Comparison of ENCODE assay signal across 1 cellular context in the genomic region with DNA sequence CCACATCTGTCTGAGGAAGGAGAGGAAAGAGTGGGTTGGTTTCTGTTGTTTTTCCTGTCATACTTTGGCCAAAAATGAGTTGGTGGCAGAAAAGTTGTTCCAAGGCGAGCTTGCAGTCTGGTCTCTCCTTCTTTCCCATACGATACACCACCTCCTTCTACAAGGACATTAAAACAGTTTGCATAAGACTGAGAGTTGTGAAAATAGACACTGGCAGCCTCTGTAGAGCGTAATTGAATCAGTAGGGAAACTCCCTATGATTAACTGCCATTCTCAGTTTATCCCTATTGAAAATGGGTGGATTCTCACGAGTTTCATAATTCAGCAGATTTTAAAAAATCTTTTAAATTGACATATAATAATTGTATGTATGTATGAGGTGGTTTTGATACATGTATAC.
TF ChIP-seq lines count a peak whose summit lies in the region.

No MANE protein-coding gene starts in this region.

TF ChIP-seq in GM23338, 12 proteins besides CTCF, POLR2A, EP300 and RAD21:
- no peak for TF ChIP-seq ZNF331 (CRISPR knock-in tag; IDR thresholded peaks at IDR 0.05; ENCODE audit: low read depth)
- no peak for TF ChIP-seq NANOG (IDR thresholded peaks at IDR 0.05; ENCODE audit: borderline replicate concordance)
- TF ChIP-seq ZNF462 (CRISPR knock-in tag; IDR thresholded peaks at IDR 0.05): no peak
- no peak for TF ChIP-seq JUNB (IDR thresholded peaks at IDR 0.05; ENCODE audit: unreplicated experiment)
- TF ChIP-seq EZH2phosphoT487 (IDR thresholded peaks at IDR 0.05; ENCODE audit: unreplicated experiment): no peak
- TF ChIP-seq, protein P1, sequence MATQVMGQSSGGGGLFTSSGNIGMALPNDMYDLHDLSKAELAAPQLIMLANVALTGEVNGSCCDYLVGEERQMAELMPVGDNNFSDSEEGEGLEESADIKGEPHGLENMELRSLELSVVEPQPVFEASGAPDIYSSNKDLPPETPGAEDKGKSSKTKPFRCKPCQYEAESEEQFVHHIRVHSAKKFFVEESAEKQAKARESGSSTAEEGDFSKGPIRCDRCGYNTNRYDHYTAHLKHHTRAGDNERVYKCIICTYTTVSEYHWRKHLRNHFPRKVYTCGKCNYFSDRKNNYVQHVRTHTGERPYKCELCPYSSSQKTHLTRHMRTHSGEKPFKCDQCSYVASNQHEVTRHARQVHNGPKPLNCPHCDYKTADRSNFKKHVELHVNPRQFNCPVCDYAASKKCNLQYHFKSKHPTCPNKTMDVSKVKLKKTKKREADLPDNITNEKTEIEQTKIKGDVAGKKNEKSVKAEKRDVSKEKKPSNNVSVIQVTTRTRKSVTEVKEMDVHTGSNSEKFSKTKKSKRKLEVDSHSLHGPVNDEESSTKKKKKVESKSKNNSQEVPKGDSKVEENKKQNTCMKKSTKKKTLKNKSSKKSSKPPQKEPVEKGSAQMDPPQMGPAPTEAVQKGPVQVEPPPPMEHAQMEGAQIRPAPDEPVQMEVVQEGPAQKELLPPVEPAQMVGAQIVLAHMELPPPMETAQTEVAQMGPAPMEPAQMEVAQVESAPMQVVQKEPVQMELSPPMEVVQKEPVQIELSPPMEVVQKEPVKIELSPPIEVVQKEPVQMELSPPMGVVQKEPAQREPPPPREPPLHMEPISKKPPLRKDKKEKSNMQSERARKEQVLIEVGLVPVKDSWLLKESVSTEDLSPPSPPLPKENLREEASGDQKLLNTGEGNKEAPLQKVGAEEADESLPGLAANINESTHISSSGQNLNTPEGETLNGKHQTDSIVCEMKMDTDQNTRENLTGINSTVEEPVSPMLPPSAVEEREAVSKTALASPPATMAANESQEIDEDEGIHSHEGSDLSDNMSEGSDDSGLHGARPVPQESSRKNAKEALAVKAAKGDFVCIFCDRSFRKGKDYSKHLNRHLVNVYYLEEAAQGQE (IDR thresholded peaks at IDR 0.05; ENCODE audit: unreplicated experiment): no peak
- TF ChIP-seq STAT1 (IDR thresholded peaks at IDR 0.05; ENCODE audit: unreplicated experiment): no peak
- TF ChIP-seq POLR2AphosphoS5 (IDR thresholded peaks at IDR 0.05; ENCODE audit: low read depth): no peak
- TF ChIP-seq CREB1 (CRISPR knock-in tag; IDR thresholded peaks at IDR 0.05; ENCODE audit: low read depth): no peak
- TF ChIP-seq EZH2 (IDR thresholded peaks at IDR 0.05; ENCODE audit: low read depth, unreplicated experiment): no peak
- no peak for TF ChIP-seq ZNF114 (CRISPR knock-in tag; IDR thresholded peaks at IDR 0.05)
- TF ChIP-seq, protein P2, sequence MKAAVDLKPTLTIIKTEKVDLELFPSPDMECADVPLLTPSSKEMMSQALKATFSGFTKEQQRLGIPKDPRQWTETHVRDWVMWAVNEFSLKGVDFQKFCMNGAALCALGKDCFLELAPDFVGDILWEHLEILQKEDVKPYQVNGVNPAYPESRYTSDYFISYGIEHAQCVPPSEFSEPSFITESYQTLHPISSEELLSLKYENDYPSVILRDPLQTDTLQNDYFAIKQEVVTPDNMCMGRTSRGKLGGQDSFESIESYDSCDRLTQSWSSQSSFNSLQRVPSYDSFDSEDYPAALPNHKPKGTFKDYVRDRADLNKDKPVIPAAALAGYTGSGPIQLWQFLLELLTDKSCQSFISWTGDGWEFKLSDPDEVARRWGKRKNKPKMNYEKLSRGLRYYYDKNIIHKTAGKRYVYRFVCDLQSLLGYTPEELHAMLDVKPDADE (IDR thresholded peaks at IDR 0.05): no peak
